In genomic region chr17:30821751-30822723, GRCh38 we compare ENCODE assay signal across 8 cellular contexts. TPM values are rescaled to one million over a fixed set of nuclear protein-coding genes. Genes with fewer than 3 reads are reported as not detected.
DNase-seq lines count a peak whose midpoint lies in the region; ATAC-seq and TF ChIP-seq lines count a peak whose summit lies in the region.

No MANE protein-coding gene starts in this region.

- no peak for ATAC-seq in T-cell (replicated peaks in 1 of 4)
- ATAC-seq in HG02571 (IDR thresholded peaks at IDR 0.05; ENCODE audit: unreplicated experiment): no peak

- H3K27me3 ChIP-seq in liver (ENCODE audit: control insufficient read depth in 4 of 4, insufficient read depth in 4 of 4, low read length in 3 of 4) (no peaks in the 10 kb centered on the region), right atrium auricular region (no peaks in the 10 kb centered on the region)

- POLR2A ChIA-PET in T-cell (lab: Charles Lee): interaction anchor here in 1 of 2 donors (1.0 kb wide), 1 partner anchor 12 kb away, joined by 5 read pairs; no protein-coding TSS in a partner anchor

- CTCF ChIA-PET in T-cell (lab: Charles Lee): interaction anchor here (0.5 to 2.9 kb wide), 5 partner anchors 11 to 514 kb away, joined by 3 to 21 read pairs (median 3); no protein-coding TSS in a partner anchor

- peak overlapping the region; percentile 90 to 94 (median 93) for H3K4me3 Mint-ChIP-seq in T-cell

- peaks cover 57 to 61% (median 60%) of the 10 kb centered on the region in 3 donors for H3K4me1 Mint-ChIP-seq in T-cell

- peak; percentile 24 for DNase-seq in stimulated activated CD4-positive, alpha-beta T cell treated with anti-CD3 and anti-CD28 coated beads, Interleukin-15, amount 100 ng/mL, for 24 hours
- no peak for DNase-seq in stimulated activated CD4-positive, alpha-beta T cell treated with anti-CD3 and anti-CD28 coated beads, Interleukin-2, amount 100 ng/mL, for 48 hours
- DNase-seq in T-cell (no peak), HUDEP-2 (lab: John Stamatoyannopoulos, UW; ENCODE audit: unreplicated experiment in 76 of 76) (no peak), NCI-H1930 (lab: John Stamatoyannopoulos, UW) (no peak), right atrium auricular region (ENCODE audit: low spot score) (no peak)

- H3K27me3 Mint-ChIP-seq in T-cell: no peaks in the 10 kb centered on the region

- peak overlapping the region; percentile 91 to 97 for H3K27ac Mint-ChIP-seq in T-cell

- no peaks in the 10 kb centered on the region for H3K9me3 ChIP-seq in liver (ENCODE audit: control insufficient read depth in 4 of 4, low read length in 3 of 4)
- H3K9me3 ChIP-seq in right atrium auricular region: no peaks in the 10 kb centered on the region

- H3K9me3 Mint-ChIP-seq in T-cell: no peaks in the 10 kb centered on the region

- H3K27ac ChIP-seq in liver (ENCODE audit: low read depth in 1 of 2, low read length in 2 of 2): no peak overlapping the region
- H3K27ac ChIP-seq in right atrium auricular region: peak overlapping the region in 1 of 2 donors; percentile 10

- TF ChIP-seq CTCF in liver (IDR thresholded peaks at IDR 0.05; ENCODE audit: low read depth, low read length, missing input control) (no peak), right atrium auricular region (IDR thresholded peaks at IDR 0.05) (no peak)

- H3K9ac ChIP-seq in liver (ENCODE audit: low read depth in 1 of 2, low read length in 2 of 2): peak overlapping the region; percentile 37 to 43

- H3K36me3 ChIP-seq in liver (ENCODE audit: control insufficient read depth in 4 of 4, insufficient read depth in 3 of 4, low read depth in 1 of 4, low read length in 3 of 4) (peaks cover 0 to 2% (median 0%) of the 10 kb centered on the region in 4 donors), right atrium auricular region (no peaks in the 10 kb centered on the region)

- peaks cover 8% of the 10 kb centered on the region for H3K36me3 Mint-ChIP-seq in T-cell

- H3K4me3 ChIP-seq in liver (ENCODE audit: low read depth in 1 of 3, low read length in 3 of 3): no peak overlapping the region
- H3K4me3 ChIP-seq in right atrium auricular region: no peak overlapping the region

- 68% methylated on average over 9 of the region's 9 CpGs for WGBS in liver

- H3K4me1 ChIP-seq in liver (ENCODE audit: control insufficient read depth in 4 of 4, insufficient read depth in 4 of 4, low read length in 3 of 4) (peaks cover 0 to 12% (median 6%) of the 10 kb centered on the region in 4 donors), right atrium auricular region (peaks cover 0 to 34% of the 10 kb centered on the region in 2 donors)

- no peak for TF ChIP-seq RAD21 in liver (IDR thresholded peaks at IDR 0.05)

TF ChIP-seq in liver, 16 proteins besides CTCF, POLR2A, EP300 and RAD21:
- TF ChIP-seq FOXA1 (IDR thresholded peaks at IDR 0.05) (no peak), NR2F2 (IDR thresholded peaks at IDR 0.05) (no peak), EGR1 (IDR thresholded peaks at IDR 0.05; ENCODE audit: low read depth in 2 of 2) (no peak), TAF1 (conservative IDR thresholded peaks at IDR 0.05) (no peak), JUND (IDR thresholded peaks at IDR 0.05) (no peak), YY1 (IDR thresholded peaks at IDR 0.05) (no peak), HNF4A (conservative IDR thresholded peaks at IDR 0.05) (no peak), RXRA (IDR thresholded peaks at IDR 0.05) (no peak), FOXA2 (IDR thresholded peaks at IDR 0.05) (no peak), HNF4G (IDR thresholded peaks at IDR 0.05) (no peak), GABPA (IDR thresholded peaks at IDR 0.05 in 1 of 2, conservative IDR thresholded peaks at IDR 0.05 in 1 of 2) (no peak), SP1 (IDR thresholded peaks at IDR 0.05) (no peak)
- TF ChIP-seq, protein P1, sequence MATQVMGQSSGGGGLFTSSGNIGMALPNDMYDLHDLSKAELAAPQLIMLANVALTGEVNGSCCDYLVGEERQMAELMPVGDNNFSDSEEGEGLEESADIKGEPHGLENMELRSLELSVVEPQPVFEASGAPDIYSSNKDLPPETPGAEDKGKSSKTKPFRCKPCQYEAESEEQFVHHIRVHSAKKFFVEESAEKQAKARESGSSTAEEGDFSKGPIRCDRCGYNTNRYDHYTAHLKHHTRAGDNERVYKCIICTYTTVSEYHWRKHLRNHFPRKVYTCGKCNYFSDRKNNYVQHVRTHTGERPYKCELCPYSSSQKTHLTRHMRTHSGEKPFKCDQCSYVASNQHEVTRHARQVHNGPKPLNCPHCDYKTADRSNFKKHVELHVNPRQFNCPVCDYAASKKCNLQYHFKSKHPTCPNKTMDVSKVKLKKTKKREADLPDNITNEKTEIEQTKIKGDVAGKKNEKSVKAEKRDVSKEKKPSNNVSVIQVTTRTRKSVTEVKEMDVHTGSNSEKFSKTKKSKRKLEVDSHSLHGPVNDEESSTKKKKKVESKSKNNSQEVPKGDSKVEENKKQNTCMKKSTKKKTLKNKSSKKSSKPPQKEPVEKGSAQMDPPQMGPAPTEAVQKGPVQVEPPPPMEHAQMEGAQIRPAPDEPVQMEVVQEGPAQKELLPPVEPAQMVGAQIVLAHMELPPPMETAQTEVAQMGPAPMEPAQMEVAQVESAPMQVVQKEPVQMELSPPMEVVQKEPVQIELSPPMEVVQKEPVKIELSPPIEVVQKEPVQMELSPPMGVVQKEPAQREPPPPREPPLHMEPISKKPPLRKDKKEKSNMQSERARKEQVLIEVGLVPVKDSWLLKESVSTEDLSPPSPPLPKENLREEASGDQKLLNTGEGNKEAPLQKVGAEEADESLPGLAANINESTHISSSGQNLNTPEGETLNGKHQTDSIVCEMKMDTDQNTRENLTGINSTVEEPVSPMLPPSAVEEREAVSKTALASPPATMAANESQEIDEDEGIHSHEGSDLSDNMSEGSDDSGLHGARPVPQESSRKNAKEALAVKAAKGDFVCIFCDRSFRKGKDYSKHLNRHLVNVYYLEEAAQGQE (IDR thresholded peaks at IDR 0.05): no peak
- TF ChIP-seq, protein P2, sequence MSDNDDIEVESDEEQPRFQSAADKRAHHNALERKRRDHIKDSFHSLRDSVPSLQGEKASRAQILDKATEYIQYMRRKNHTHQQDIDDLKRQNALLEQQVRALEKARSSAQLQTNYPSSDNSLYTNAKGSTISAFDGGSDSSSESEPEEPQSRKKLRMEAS (IDR thresholded peaks at IDR 0.05): no peak
- TF ChIP-seq, protein P3, sequence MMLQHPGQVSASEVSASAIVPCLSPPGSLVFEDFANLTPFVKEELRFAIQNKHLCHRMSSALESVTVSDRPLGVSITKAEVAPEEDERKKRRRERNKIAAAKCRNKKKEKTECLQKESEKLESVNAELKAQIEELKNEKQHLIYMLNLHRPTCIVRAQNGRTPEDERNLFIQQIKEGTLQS (IDR thresholded peaks at IDR 0.05): no peak
- TF ChIP-seq, protein P4, sequence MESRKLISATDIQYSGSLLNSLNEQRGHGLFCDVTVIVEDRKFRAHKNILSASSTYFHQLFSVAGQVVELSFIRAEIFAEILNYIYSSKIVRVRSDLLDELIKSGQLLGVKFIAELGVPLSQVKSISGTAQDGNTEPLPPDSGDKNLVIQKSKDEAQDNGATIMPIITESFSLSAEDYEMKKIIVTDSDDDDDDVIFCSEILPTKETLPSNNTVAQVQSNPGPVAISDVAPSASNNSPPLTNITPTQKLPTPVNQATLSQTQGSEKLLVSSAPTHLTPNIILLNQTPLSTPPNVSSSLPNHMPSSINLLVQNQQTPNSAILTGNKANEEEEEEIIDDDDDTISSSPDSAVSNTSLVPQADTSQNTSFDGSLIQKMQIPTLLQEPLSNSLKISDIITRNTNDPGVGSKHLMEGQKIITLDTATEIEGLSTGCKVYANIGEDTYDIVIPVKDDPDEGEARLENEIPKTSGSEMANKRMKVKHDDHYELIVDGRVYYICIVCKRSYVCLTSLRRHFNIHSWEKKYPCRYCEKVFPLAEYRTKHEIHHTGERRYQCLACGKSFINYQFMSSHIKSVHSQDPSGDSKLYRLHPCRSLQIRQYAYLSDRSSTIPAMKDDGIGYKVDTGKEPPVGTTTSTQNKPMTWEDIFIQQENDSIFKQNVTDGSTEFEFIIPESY (IDR thresholded peaks at IDR 0.05): no peak

RNA-seq across cellular contexts. Expression of gene CRLF3, which starts 2.5 kb away (rescaled TPM):
- total RNA-seq in T-cell (100 to 1,000 TPM in 1 of 5 donors, 10 to 100 TPM in 4; 73.3 to 112 (median 89.2) TPM), liver (10 to 100 TPM in 1 of 2 donors, 1 to 10 TPM in 1; 5.7 to 26.5 TPM), right atrium auricular region (1 to 10 TPM; 3.4 to 5.3 TPM)
- 1 to 10 TPM; 2.4 to 3.5 TPM for polyA plus RNA-seq in liver

RNA-seq across cellular contexts. Expression of gene ATAD5, which starts 9.7 kb away (rescaled TPM):
- total RNA-seq in T-cell (1 to 10 TPM; 3.9 to 5.3 (median 4.2) TPM), liver (10 to 100 TPM in 1 of 2 donors, under 1 TPM in 1; 0.59 to 10.6 TPM), right atrium auricular region (under 1 TPM; 0.35 to 0.70 TPM)
- under 1 TPM; 0.15 to 0.44 TPM for polyA plus RNA-seq in liver
